23 cellular contexts compared by ENCODE assay signal in genomic region chr6:1626481-1626880, GRCh38. TPM values are rescaled to one million over a fixed set of nuclear protein-coding genes. Genes with fewer than 3 reads are reported as not detected.
DNase-seq lines count a peak whose midpoint lies in the region; ATAC-seq lines count a peak whose summit lies in the region.
"Had no signal": no experiment of that assay in that cellular context is flagged by ENCODE, and none has a peak within 500 bp of the region (broad histone marks: within the 10 kb centered on the region; RNA-seq: fewer than 3 reads in every experiment).

No MANE protein-coding gene starts in this region.

- H3K27me3 ChIP-seq in aorta (ENCODE audit: control insufficient read depth in 1 of 2, insufficient read depth in 2 of 2, low read length in 1 of 2), result no peaks in the 10 kb centered on the region

- no peak overlapping the region for H3K27ac Mint-ChIP-seq in activated naive CD4-positive, alpha-beta T cell treated with anti-CD3 and anti-CD28 coated beads, Interleukin-2, amount 50 U/mL, for 24 hours
- no peak overlapping the region for H3K27ac Mint-ChIP-seq in naive B cell
- H3K27ac Mint-ChIP-seq: dendritic cell treated with granulocyte-macrophage colony-stimulating factor and Interleukin-4, amounts not matched to agents 40 ng/mL and 50 ng/mL, for 4 days; stimulated activated naive CD8-positive, alpha-beta T cell treated with anti-CD3 and anti-CD28 coated beads, Interleukin-15, Interleukin-2, amounts not matched to agents 100 ng/mL and 50 ng/mL, for 24 hours; WTC11 had no signal

- no peaks in the 10 kb centered on the region for H3K36me3 ChIP-seq in aorta (ENCODE audit: control insufficient read depth in 1 of 2, insufficient read depth in 2 of 2, low read length in 1 of 2)

- no peak for DNase-seq in activated naive CD4-positive, alpha-beta T cell (lab: John Stamatoyannopoulos, UW)
- DNase-seq in naive B cell, result no peak
- no peak for DNase-seq in aorta
- DNase-seq in posterior cingulate gyrus, result no peak
- DNase-seq: 8988T; activated CD8-positive, alpha-beta memory T cell treated with anti-CD3 and anti-CD28 coated beads, Interleukin-2, amount 50 U/mL, for 48 hours; AML-193; DMS53; GM23248; NCI-H510A; NK-92 treated with Interleukin-12 subunit alpha and Interleukin-12 subunit beta, amount 100 ng/mL, for 24 hours; PC-9; SHP77; T1000; trophoblast cell had no signal

- WGBS in aorta, 2 donors, result 4 to 6% methylated on average over 4 of the region's 4 CpGs

- intact Hi-C loops in aorta (cut with DNase I) (loop anchor here (5.0 to 10.0 kb wide), 6 partner anchors 61 to 411 kb away; no protein-coding TSS in a partner anchor), posterior cingulate gyrus (cut with DNase I) (no loop called here)

- peaks cover 47% of the 10 kb centered on the region for H3K27me3 Mint-ChIP-seq in activated naive CD4-positive, alpha-beta T cell treated with anti-CD3 and anti-CD28 coated beads, Interleukin-2, amount 50 U/mL, for 24 hours
- peaks cover 73 to 85% (median 75%) of the 10 kb centered on the region in 3 donors for H3K27me3 Mint-ChIP-seq in naive B cell

- H3K27ac ChIP-seq in cingulate gyrus (ENCODE audit: low read depth, low read length) (peak overlapping the region; percentile 4), aorta (ENCODE audit: low read depth in 1 of 2, low read length in 2 of 2) (peak overlapping the region; percentile 92 to 98)
- H3K27ac ChIP-seq: GM23248, parathyroid adenoma, PC-9 had no signal

- H3K4me3 ChIP-seq in aorta (ENCODE audit: low read length in 2 of 2), result peak overlapping the region in 1 of 2 donors; percentile 68
- H3K4me3 ChIP-seq: GM23248, PC-9 had no signal

- peaks cover 2 to 4% of the 10 kb centered on the region in 2 donors for H3K4me1 ChIP-seq in aorta (ENCODE audit: control insufficient read depth in 1 of 2, insufficient read depth in 2 of 2, low read length in 2 of 2)
- H3K4me1 ChIP-seq: parathyroid adenoma had no signal

- no peaks in the 10 kb centered on the region for H3K9me3 Mint-ChIP-seq in activated naive CD4-positive, alpha-beta T cell treated with anti-CD3 and anti-CD28 coated beads, Interleukin-2, amount 50 U/mL, for 24 hours
- H3K9me3 Mint-ChIP-seq in naive B cell, result peaks cover 0 to 3% (median 0%) of the 10 kb centered on the region in 7 donors
- H3K9me3 Mint-ChIP-seq: dendritic cell treated with granulocyte-macrophage colony-stimulating factor and Interleukin-4, amounts not matched to agents 40 ng/mL and 50 ng/mL, for 4 days; stimulated activated naive CD8-positive, alpha-beta T cell treated with anti-CD3 and anti-CD28 coated beads, Interleukin-15, Interleukin-2, amounts not matched to agents 100 ng/mL and 50 ng/mL, for 24 hours; WTC11 had no signal

- no peaks in the 10 kb centered on the region for H3K9me3 ChIP-seq in aorta (ENCODE audit: control insufficient read depth, low read length)

- peaks cover 15% of the 10 kb centered on the region for H3K4me1 Mint-ChIP-seq in activated naive CD4-positive, alpha-beta T cell treated with anti-CD3 and anti-CD28 coated beads, Interleukin-2, amount 50 U/mL, for 24 hours
- H3K4me1 Mint-ChIP-seq in naive B cell, result peaks cover 14 to 20% (median 17%) of the 10 kb centered on the region in 3 donors

- ATAC-seq in naive B cell (ENCODE audit: low read depth in 2 of 2), result no peak
- no peak for ATAC-seq in aorta (ENCODE audit: low FRiP score)
- ATAC-seq in HG02884 (IDR thresholded peaks at IDR 0.05; ENCODE audit: unreplicated experiment), result no peak
- ATAC-seq in GM19397 (IDR thresholded peaks at IDR 0.05; ENCODE audit: unreplicated experiment), result no peak
- ATAC-seq: WTC11 had no signal

- H3K4me3 Mint-ChIP-seq in activated naive CD4-positive, alpha-beta T cell treated with anti-CD3 and anti-CD28 coated beads, Interleukin-2, amount 50 U/mL, for 24 hours, result peak overlapping the region; percentile 57
- peak overlapping the region in 6 of 8 donors; percentile 30 to 89 (median 73) for H3K4me3 Mint-ChIP-seq in naive B cell
- H3K4me3 Mint-ChIP-seq: dendritic cell treated with granulocyte-macrophage colony-stimulating factor and Interleukin-4, amounts not matched to agents 40 ng/mL and 50 ng/mL, for 4 days; stimulated activated naive CD8-positive, alpha-beta T cell treated with anti-CD3 and anti-CD28 coated beads, Interleukin-15, Interleukin-2, amounts not matched to agents 100 ng/mL and 50 ng/mL, for 24 hours; WTC11 had no signal

- H3K36me3 Mint-ChIP-seq in activated naive CD4-positive, alpha-beta T cell treated with anti-CD3 and anti-CD28 coated beads, Interleukin-2, amount 50 U/mL, for 24 hours, result peaks cover 12% of the 10 kb centered on the region
- peaks cover 8 to 17% of the 10 kb centered on the region in 2 donors for H3K36me3 Mint-ChIP-seq in naive B cell
- H3K36me3 Mint-ChIP-seq: WTC11 had no signal

RNA-seq across cellular contexts. Expression of gene FOXC1, which starts 16.8 kb away (rescaled TPM):
- polyA plus RNA-seq in naive B cell (ENCODE audit: low read depth in 6 of 6), result under 1 TPM in 1 of 6 donors, not detected in 5; 0.17 TPM
- total RNA-seq in aorta, result 100 to 1,000 TPM in 1 of 2 donors, 10 to 100 TPM in 1; 88.8 to 134 TPM
- polyA plus RNA-seq in aorta, result 10 to 100 TPM; 18.5 to 52.5 TPM

Comparison
In these comparisons a context has a peak if more than half of its experiments do, and no peak if none do; other contexts are left out.
1. RNA of gene FOXC1, which starts 16.8 kb away (polyA plus RNA-seq): 18.5 to 52.5 TPM in aorta; 0.17 TPM in naive B cell; every median in the first group is over 10 times any median in the second.